Comparison of ENCODE assay signal across 35 cellular contexts in the genomic region with DNA sequence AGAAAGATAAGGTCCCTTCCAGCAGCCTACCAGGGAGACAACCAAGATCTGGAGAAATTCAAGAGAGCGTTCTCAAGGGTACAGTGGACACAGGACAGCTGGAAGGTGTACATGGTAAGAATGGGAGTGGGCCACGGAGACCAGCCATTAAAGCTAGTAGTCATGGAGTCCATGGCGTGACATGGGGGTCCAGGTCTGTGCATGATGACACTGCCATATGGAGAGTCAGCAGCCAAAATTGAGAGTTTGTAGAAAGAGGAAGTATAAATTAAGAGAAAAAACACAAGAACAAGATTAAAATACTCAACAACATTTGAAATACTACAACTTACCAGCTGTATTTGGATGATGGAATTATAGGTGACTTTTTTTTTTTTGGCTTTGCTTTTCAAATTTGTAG. TPM values are rescaled to one million over a fixed set of nuclear protein-coding genes. Genes with fewer than 3 reads are reported as not detected.
"Had no signal": no experiment of that assay in that cellular context is flagged by ENCODE, and none has a peak within 500 bp of the region (broad histone marks: within the 10 kb centered on the region; RNA-seq: fewer than 3 reads in every experiment).

No MANE protein-coding gene starts in this region.

- H2AFZ ChIP-seq: PC-9 had no signal

- DNase-seq: activated CD4-positive, alpha-beta memory T cell treated with anti-CD3 and anti-CD28 coated beads, Interleukin-2, amount 10 ng/mL, durations not matched to agents 7 days and 5 days; activated CD4-positive, alpha-beta T cell treated with anti-CD3 and anti-CD28 coated beads for 36 hours; activated CD4-positive, alpha-beta T cell treated with anti-CD3 and anti-CD28 coated beads, Interleukin-2, amount 50 U/mL, for 1 hour; activated CD8-positive, alpha-beta memory T cell treated with anti-CD3 and anti-CD28 coated beads for 24 hours; activated CD8-positive, alpha-beta memory T cell treated with anti-CD3 and anti-CD28 coated beads, Interleukin-2, amount 10 ng/mL, durations not matched to agents 7 days and 5 days; activated effector memory CD4-positive, alpha-beta T cell treated with anti-CD3 and anti-CD28 coated beads, Interleukin-2, amount 50 U/mL, for 16 hours; activated naive CD4-positive, alpha-beta T cell; activated naive CD4-positive, alpha-beta T cell treated with anti-CD3 and anti-CD28 coated beads, Interleukin-2, amount 50 U/mL, for 16 hours; activated naive CD8-positive, alpha-beta T cell treated with anti-CD3 and anti-CD28 coated beads for 36 hours; activated T-cell treated with anti-CD3 and anti-CD28 coated beads, Interleukin-2, amount 50 U/mL, for 1 hour; activated T-cell treated with anti-CD3 and anti-CD28 coated beads, Interleukin-2, amount 50 U/mL, for 72 hours; amniotic stem cell; aorta; brain microvascular endothelial cell; central memory CD4-positive, alpha-beta T cell; NCI-H1105; NCI-H1417 treated with DMSO at 0.1 percent for 48 hours; NCI-H187 treated with DMSO at 0.1 percent for 48 hours; NCI-H2081; NCI-H226; NCI-H446 treated with DMSO at 0.1 percent for 48 hours; NCI-H69; PC-9; SJCRH30 had no signal

- H3K4me3 ChIP-seq: K562, PC-9, SJCRH30, SK-N-MC had no signal

- H3K4me2 ChIP-seq: PC-9 had no signal

- H3K27ac Mint-ChIP-seq: activated CD4-positive, alpha-beta memory T cell treated with anti-CD3 and anti-CD28 coated beads, Interleukin-2, amount 10 ng/mL, durations not matched to agents 7 days and 5 days; activated CD4-positive, alpha-beta T cell treated with anti-CD3 and anti-CD28 coated beads for 36 hours; activated CD8-positive, alpha-beta memory T cell treated with anti-CD3 and anti-CD28 coated beads, Interleukin-2, amount 10 ng/mL, durations not matched to agents 7 days and 5 days; activated naive CD8-positive, alpha-beta T cell treated with anti-CD3 and anti-CD28 coated beads for 36 hours; activated T-cell treated with anti-CD3 and anti-CD28 coated beads, Interleukin-2, amount 50 U/mL, for 72 hours; activated T-helper 17 cell treated with anti-CD3 and anti-CD28 coated beads, Interleukin-2, amount 50 U/mL, for 72 hours; T-helper 1 cell treated with Interleukin-12 subunit alpha and Interleukin-12 subunit beta and Interleukin-4 antibody, amounts not matched to agents 30 μg/mL and 1 μg/mL, for 36 hours; T-helper 2 cell treated with Interferon-gamma antibody and Interleukin-4, amounts not matched to agents 5 μg/mL and 100 μg/mL, for 36 hours; WTC11 had no signal

- ATAC-seq: activated CD4-positive, alpha-beta T cell treated with anti-CD3 and anti-CD28 coated beads for 36 hours; activated CD4-positive, CD25-positive, alpha-beta regulatory T cell treated with anti-CD3 and anti-CD28 coated beads, Interleukin-2, amount 50 U/mL, for 24 hours; activated CD8-positive, alpha-beta memory T cell treated with anti-CD3 and anti-CD28 coated beads, Interleukin-2, amount 10 ng/mL, durations not matched to agents 7 days and 5 days; activated T-cell treated with anti-CD3 and anti-CD28 coated beads, Interleukin-2, amount 50 U/mL, for 72 hours; activated T-helper 17 cell treated with anti-CD3 and anti-CD28 coated beads, Interleukin-2, amount 50 U/mL, for 72 hours; K562; Right ventricle myocardium inferior; WTC11 had no signal

- H3K36me3 ChIP-seq: brain microvascular endothelial cell, SJCRH30 had no signal

- H3K9me3 Mint-ChIP-seq: activated naive CD8-positive, alpha-beta T cell treated with anti-CD3 and anti-CD28 coated beads for 36 hours; activated T-cell treated with anti-CD3 and anti-CD28 coated beads, Interleukin-2, amount 50 U/mL, for 72 hours; activated T-helper 17 cell treated with anti-CD3 and anti-CD28 coated beads, Interleukin-2, amount 50 U/mL, for 72 hours; T-helper 1 cell treated with Interleukin-12 subunit alpha and Interleukin-12 subunit beta and Interleukin-4 antibody, amounts not matched to agents 30 μg/mL and 1 μg/mL, for 36 hours; T-helper 2 cell treated with Interferon-gamma antibody and Interleukin-4, amounts not matched to agents 5 μg/mL and 100 μg/mL, for 36 hours; WTC11 had no signal

- H3K36me3 Mint-ChIP-seq: activated CD8-positive, alpha-beta memory T cell treated with anti-CD3 and anti-CD28 coated beads, Interleukin-2, amount 10 ng/mL, durations not matched to agents 7 days and 5 days; activated naive CD8-positive, alpha-beta T cell treated with anti-CD3 and anti-CD28 coated beads for 36 hours; WTC11 had no signal

- H3K4me3 Mint-ChIP-seq: activated CD4-positive, alpha-beta memory T cell treated with anti-CD3 and anti-CD28 coated beads, Interleukin-2, amount 10 ng/mL, durations not matched to agents 7 days and 5 days; activated CD4-positive, alpha-beta T cell treated with anti-CD3 and anti-CD28 coated beads for 36 hours; activated CD8-positive, alpha-beta memory T cell treated with anti-CD3 and anti-CD28 coated beads, Interleukin-2, amount 10 ng/mL, durations not matched to agents 7 days and 5 days; activated naive CD8-positive, alpha-beta T cell treated with anti-CD3 and anti-CD28 coated beads for 36 hours; activated T-cell treated with anti-CD3 and anti-CD28 coated beads, Interleukin-2, amount 50 U/mL, for 72 hours; activated T-helper 17 cell treated with anti-CD3 and anti-CD28 coated beads, Interleukin-2, amount 50 U/mL, for 72 hours; T-helper 1 cell treated with Interleukin-12 subunit alpha and Interleukin-12 subunit beta and Interleukin-4 antibody, amounts not matched to agents 30 μg/mL and 1 μg/mL, for 36 hours; T-helper 2 cell treated with Interferon-gamma antibody and Interleukin-4, amounts not matched to agents 5 μg/mL and 100 μg/mL, for 36 hours; WTC11 had no signal

- H3K27me3 ChIP-seq: brain microvascular endothelial cell, SJCRH30 had no signal

- H3K27ac ChIP-seq: brain microvascular endothelial cell, PC-9, RWPE1, SJCRH30, SK-N-MC had no signal

- H3K9me3 ChIP-seq: SJCRH30 had no signal

- H3K4me1 Mint-ChIP-seq: activated CD8-positive, alpha-beta memory T cell treated with anti-CD3 and anti-CD28 coated beads, Interleukin-2, amount 10 ng/mL, durations not matched to agents 7 days and 5 days; activated naive CD8-positive, alpha-beta T cell treated with anti-CD3 and anti-CD28 coated beads for 36 hours; WTC11 had no signal

- H3K4me1 ChIP-seq: SJCRH30 had no signal

RNA-seq across cellular contexts. Expression of a gene that starts 7.9 kb away (rescaled TPM):
- total RNA-seq: activated CD4-positive, alpha-beta memory T cell treated with anti-CD3 and anti-CD28 coated beads, Interleukin-2, amount 10 ng/mL, durations not matched to agents 7 days and 5 days; activated CD4-positive, alpha-beta T cell treated with anti-CD3 and anti-CD28 coated beads for 36 hours; activated CD8-positive, alpha-beta memory T cell treated with anti-CD3 and anti-CD28 coated beads, Interleukin-2, amount 10 ng/mL, durations not matched to agents 7 days and 5 days; activated naive CD8-positive, alpha-beta T cell treated with anti-CD3 and anti-CD28 coated beads for 36 hours; activated T-helper 17 cell treated with anti-CD3 and anti-CD28 coated beads, Interleukin-2, amount 50 U/mL, for 72 hours; aorta; cerebellum; K562; MCF 10A; PC-9; Right ventricle myocardium inferior; SJCRH30; WTC11 had no signal

RNA-seq across cellular contexts. Expression of a gene that starts 34.2 kb away (rescaled TPM):
- total RNA-seq: activated CD4-positive, alpha-beta memory T cell treated with anti-CD3 and anti-CD28 coated beads, Interleukin-2, amount 10 ng/mL, durations not matched to agents 7 days and 5 days; activated CD4-positive, alpha-beta T cell treated with anti-CD3 and anti-CD28 coated beads for 36 hours; activated CD8-positive, alpha-beta memory T cell treated with anti-CD3 and anti-CD28 coated beads, Interleukin-2, amount 10 ng/mL, durations not matched to agents 7 days and 5 days; activated naive CD8-positive, alpha-beta T cell treated with anti-CD3 and anti-CD28 coated beads for 36 hours; activated T-cell treated with anti-CD3 and anti-CD28 coated beads, Interleukin-2, amount 50 U/mL, for 72 hours; activated T-helper 17 cell treated with anti-CD3 and anti-CD28 coated beads, Interleukin-2, amount 50 U/mL, for 72 hours; aorta; cerebellum; MCF 10A; PC-9; Right ventricle myocardium inferior; SJCRH30; WTC11 had no signal

RNA-seq across cellular contexts. Expression of a gene that starts 48.3 kb away (rescaled TPM):
- total RNA-seq: activated CD4-positive, alpha-beta memory T cell treated with anti-CD3 and anti-CD28 coated beads, Interleukin-2, amount 10 ng/mL, durations not matched to agents 7 days and 5 days; activated CD4-positive, alpha-beta T cell treated with anti-CD3 and anti-CD28 coated beads for 36 hours; activated CD8-positive, alpha-beta memory T cell treated with anti-CD3 and anti-CD28 coated beads, Interleukin-2, amount 10 ng/mL, durations not matched to agents 7 days and 5 days; activated naive CD8-positive, alpha-beta T cell treated with anti-CD3 and anti-CD28 coated beads for 36 hours; activated T-cell treated with anti-CD3 and anti-CD28 coated beads, Interleukin-2, amount 50 U/mL, for 72 hours; activated T-helper 17 cell treated with anti-CD3 and anti-CD28 coated beads, Interleukin-2, amount 50 U/mL, for 72 hours; aorta; cerebellum; K562; MCF 10A; PC-9; Right ventricle myocardium inferior; SJCRH30; WTC11 had no signal
